ENCODE assay signal across 21 cellular contexts in genomic region chr15:40438712-40439111, GRCh38. TPM values are rescaled to one million over a fixed set of nuclear protein-coding genes. Genes with fewer than 3 reads are reported as not detected.
DNase-seq lines count a peak whose midpoint lies in the region; ATAC-seq and TF ChIP-seq lines count a peak whose summit lies in the region.
"Had no signal": no experiment of that assay in that cellular context is flagged by ENCODE, and none has a peak within 500 bp of the region (broad histone marks: within the 10 kb centered on the region; RNA-seq: fewer than 3 reads in every experiment).

No MANE protein-coding gene starts in this region.

- H3K27ac ChIP-seq in BLaER1 treated with 17β-estradiol and CSF1 and Interleukin-3, amounts not matched to agents 10 nM and 100 nM = no peak overlapping the region
- H3K27ac ChIP-seq in HUES64 (ENCODE audit: low read depth, low read length) = no peak overlapping the region
- H3K27ac ChIP-seq: esophagus muscularis mucosa, Peyer's patch, sigmoid colon had no signal

- H3K36me3 Mint-ChIP-seq in brain (no peaks in the 10 kb centered on the region), mesothelial cell of epicardium (peaks cover under 1% of the 10 kb centered on the region)
- H3K36me3 Mint-ChIP-seq: activated naive CD4-positive, alpha-beta T cell treated with anti-CD3 and anti-CD28 coated beads, Interleukin-2, amount 50 U/mL, for 24 hours had no signal

- H3K27ac Mint-ChIP-seq in brain = peak overlapping the region in 2 of 5 experiments; percentile 16 to 63
- H3K27ac Mint-ChIP-seq in mesothelial cell of epicardium = no peak overlapping the region

- H3K4me3 ChIP-seq in BLaER1 treated with 17β-estradiol and CSF1 and Interleukin-3, amounts not matched to agents 10 nM and 100 nM = no peak overlapping the region; a peak in 1 of 20 replicates
- H3K4me3 ChIP-seq in HUES64 (ENCODE audit: low read length) = peak overlapping the region; percentile 66
- H3K4me3 ChIP-seq: esophagus muscularis mucosa, sigmoid colon had no signal

- peak overlapping the region in 9 of 11 experiments; percentile 92 to 100 (median 99); a peak in 18 of 22 replicates for H3K4me2 ChIP-seq in BLaER1 treated with 17β-estradiol and CSF1 and Interleukin-3, amounts not matched to agents 10 nM and 100 nM

- H3K9me3 Mint-ChIP-seq in brain = no peaks in the 10 kb centered on the region
- no peaks in the 10 kb centered on the region for H3K9me3 Mint-ChIP-seq in mesothelial cell of epicardium
- H3K9me3 Mint-ChIP-seq: activated naive CD4-positive, alpha-beta T cell treated with anti-CD3 and anti-CD28 coated beads, Interleukin-2, amount 50 U/mL, for 24 hours had no signal

- H4K20me1 ChIP-seq in BLaER1 treated with 17β-estradiol and CSF1 and Interleukin-3, amounts not matched to agents 10 nM and 100 nM = peaks cover 20 to 27% (median 26%) of the 10 kb centered on the region in 11 experiments

- no peak for TF ChIP-seq CTCF in brain (conservative IDR thresholded peaks at IDR 0.05)
- TF ChIP-seq CTCF in mesothelial cell of epicardium (IDR thresholded peaks at IDR 0.05; ENCODE audit: unreplicated experiment) = no peak

- H3K4me3 Mint-ChIP-seq in brain = peak overlapping the region; percentile 55 to 95 (median 65)
- H3K4me3 Mint-ChIP-seq in mesothelial cell of epicardium = peak overlapping the region; percentile 29

- no peaks in the 10 kb centered on the region for H3K9me3 ChIP-seq in BLaER1 treated with 17β-estradiol and CSF1 and Interleukin-3, amounts not matched to agents 10 nM and 100 nM (replicated peaks in 1 of 11)
- no peaks in the 10 kb centered on the region for H3K9me3 ChIP-seq in HUES64 (ENCODE audit: insufficient read depth, low read depth, low read length)
- H3K9me3 ChIP-seq: breast epithelium, esophagus muscularis mucosa, Peyer's patch, sigmoid colon had no signal

- peaks cover 59% of the 10 kb centered on the region for H3K4me1 Mint-ChIP-seq in brain
- peaks cover 53% of the 10 kb centered on the region for H3K4me1 Mint-ChIP-seq in mesothelial cell of epicardium

- H3K9ac ChIP-seq in BLaER1 treated with 17β-estradiol and CSF1 and Interleukin-3, amounts not matched to agents 10 nM and 100 nM = 0 out of 22 replicates have a peak overlapping the region, but pooled peaks of 1 of the 11 experiments have one; percentile 87
- H3K9ac ChIP-seq in HUES64 (ENCODE audit: low read depth, low read length) = 0 out of 2 replicates have a peak overlapping the region, but pooled peaks have one; percentile 76

- peaks cover 47 to 77% (median 75%) of the 10 kb centered on the region in 10 experiments for H3K4me1 ChIP-seq in BLaER1 treated with 17β-estradiol and CSF1 and Interleukin-3, amounts not matched to agents 10 nM and 100 nM
- peaks cover 49% of the 10 kb centered on the region for H3K4me1 ChIP-seq in HUES64 (ENCODE audit: insufficient read depth, low read length)

- 39% methylated on average over 12 of the region's 12 CpGs for WGBS in HUES64

- peaks cover 23 to 59% (median 34%) of the 10 kb centered on the region in 11 experiments; a peak in 20 of 22 replicates for H3K27me3 ChIP-seq in BLaER1 treated with 17β-estradiol and CSF1 and Interleukin-3, amounts not matched to agents 10 nM and 100 nM
- peaks cover 54% of the 10 kb centered on the region for H3K27me3 ChIP-seq in HUES64 (ENCODE audit: insufficient read depth, low read length)
- H3K27me3 ChIP-seq: breast epithelium had no signal

- ATAC-seq in GM18517 (IDR thresholded peaks at IDR 0.05; ENCODE audit: unreplicated experiment) = no peak

- no peaks in the 10 kb centered on the region; a peak in 2 of 22 replicates for H3K36me3 ChIP-seq in BLaER1 treated with 17β-estradiol and CSF1 and Interleukin-3, amounts not matched to agents 10 nM and 100 nM
- no peaks in the 10 kb centered on the region for H3K36me3 ChIP-seq in HUES64 (ENCODE audit: insufficient read depth, low read length)
- H3K36me3 ChIP-seq: breast epithelium, esophagus muscularis mucosa, Peyer's patch, sigmoid colon had no signal

- H3K27me3 Mint-ChIP-seq in brain (peaks cover 77% of the 10 kb centered on the region), mesothelial cell of epicardium (ENCODE audit: low read depth) (peaks cover 75% of the 10 kb centered on the region)

- DNase-seq in mesothelial cell of epicardium (ENCODE audit: low spot score in 2 of 2, unreplicated experiment in 2 of 2) (no peak), NCI-H1417 treated with DMSO at 0.1 percent for 48 hours (lab: John Stamatoyannopoulos, UW) (no peak), HK-2 (ENCODE audit: unreplicated experiment) (no peak)
- no peak for DNase-seq in activated T-cell treated with anti-CD3 and anti-CD28 coated beads, Interleukin-2, amount 50 U/mL, for 48 hours
- DNase-seq: activated CD4-positive, alpha-beta T cell treated with anti-CD3 and anti-CD28 coated beads, Interleukin-2, amount 50 U/mL, for 4 hours; activated T-cell treated with anti-CD3 and anti-CD28 coated beads for 4 hours; GF-D8; Kasumi-1; NCI-H1105 treated with DMSO at 0.1 percent for 48 hours; NCI-H774; occipital lobe; sigmoid colon; stimulated activated CD4-positive, alpha-beta T cell treated with anti-CD3 and anti-CD28 coated beads, Interleukin-1b, Interleukin-23, amount 100 ng/mL, for 48 hours had no signal

RNA-seq across cellular contexts. Expression of gene BAHD1, which starts 2.0 kb away (rescaled TPM):
- polyA plus RNA-seq in HUES64 (2013, experiment 1 of 2) = 21.8 TPM
- polyA plus RNA-seq in HUES64 (2013, experiment 2 of 2) = 19.7 TPM
- polyA plus RNA-seq in brain (ENCODE audit: insufficient read depth, low read depth, low replicate concordance) = 22.4 TPM
- total RNA-seq in mesothelial cell of epicardium = 23.8 to 25.0 TPM (median 23.9 TPM) in 3 replicates

RNA-seq across cellular contexts. Expression of gene CHST14, which starts 32.1 kb away (rescaled TPM):
- polyA plus RNA-seq in HUES64 (2013, experiment 1 of 2) = 15.0 TPM
- 18.5 TPM for polyA plus RNA-seq in HUES64 (2013, experiment 2 of 2)
- polyA plus RNA-seq in brain (ENCODE audit: insufficient read depth, low read depth, low replicate concordance) = 13.5 TPM
- total RNA-seq in mesothelial cell of epicardium = 39.2 to 41.9 TPM (median 40.4 TPM) in 3 replicates

RNA-seq across cellular contexts. Expression of gene IVD, which starts 33.1 kb away (rescaled TPM):
- polyA plus RNA-seq in HUES64 (2013, experiment 1 of 2) = 45.6 TPM
- polyA plus RNA-seq in HUES64 (2013, experiment 2 of 2) = 38.9 TPM
- polyA plus RNA-seq in brain (ENCODE audit: insufficient read depth, low read depth, low replicate concordance) = 64.0 TPM
- 101 to 117 TPM (median 104 TPM) in 3 replicates for total RNA-seq in mesothelial cell of epicardium

RNA-seq across cellular contexts. Expression of gene KNSTRN, which starts 56.2 kb away (rescaled TPM):
- 46.7 TPM for polyA plus RNA-seq in HUES64 (2013, experiment 1 of 2)
- 58.7 TPM for polyA plus RNA-seq in HUES64 (2013, experiment 2 of 2)
- polyA plus RNA-seq in brain (ENCODE audit: insufficient read depth, low read depth, low replicate concordance) = 48.0 TPM
- total RNA-seq in mesothelial cell of epicardium = 29.9 to 34.6 TPM (median 31.1 TPM) in 3 replicates
